ENCODE assay signal across 9 cellular contexts in genomic region chr15:85708402-85708932, GRCh38.
DNase-seq lines count a peak whose midpoint lies in the region; ATAC-seq, FAIRE-seq and TF ChIP-seq lines count a peak whose summit lies in the region.
"Had no signal": no experiment of that assay in that cellular context is flagged by ENCODE, and none has a peak within 500 bp of the region (broad histone marks: within the 10 kb centered on the region; RNA-seq: fewer than 3 reads in every experiment).

No MANE protein-coding gene starts in this region.

- no peaks in the 10 kb centered on the region for H3K27me3 Mint-ChIP-seq in activated CD4-positive, alpha-beta T cell treated with anti-CD3 and anti-CD28 coated beads, Interleukin-2, amount 10 ng/mL, durations not matched to agents 24 days and 14 days

- CTCF ChIA-PET in K562 (lab: Yijun Ruan, JAX; ENCODE audit: low intra/inter-chr PET ratio): no interaction called here

- intact Hi-C loops in activated CD4-positive, alpha-beta T cell treated with anti-CD3 and anti-CD28 coated beads, Interleukin-2, amount 10 ng/mL, durations not matched to agents 24 days and 14 days (cut with micrococcal nuclease): loop anchor here (5.0 kb wide), 2 partner anchors 221 to 376 kb away; no protein-coding TSS in a partner anchor
- intact Hi-C loops in K562 (cut with micrococcal nuclease): no loop called here

- H3K79me2 ChIP-seq in K562 (ENCODE audit: control insufficient read depth, insufficient read depth, low read length): no peaks in the 10 kb centered on the region

- no peak overlapping the region for H3K4me2 ChIP-seq in K562 (ENCODE audit: insufficient read depth, low read length)

- no peaks in the 10 kb centered on the region for H4K20me1 ChIP-seq in K562 (replicated peaks; ENCODE audit: control insufficient read depth, insufficient read depth, low read length)

- H3K9me3 ChIP-seq in K562 (replicated peaks; ENCODE audit: control insufficient read depth, insufficient read depth, low read depth, low read length) (no peaks in the 10 kb centered on the region), liver (ENCODE audit: control insufficient read depth in 4 of 4, low read length in 3 of 4) (no peaks in the 10 kb centered on the region), thymus (ENCODE audit: control insufficient read depth) (no peaks in the 10 kb centered on the region)

- H3K4me3 ChIP-seq in K562 (no peak overlapping the region), liver (ENCODE audit: low read depth in 1 of 3, low read length in 3 of 3) (peak overlapping the region in 1 of 3 donors; percentile 39), thymus (ENCODE audit: low read length) (no peak overlapping the region)

- TF ChIP-seq RAD21 in K562 (CRISPR knock-in tag; conservative IDR thresholded peaks at IDR 0.05 in 1 of 2, IDR thresholded peaks at IDR 0.05 in 1 of 2): no peak
- TF ChIP-seq RAD21 in liver (IDR thresholded peaks at IDR 0.05): no peak

- H3K36me3 ChIP-seq in K562 (ENCODE audit: control insufficient read depth, insufficient read depth, low read length) (no peaks in the 10 kb centered on the region), liver (ENCODE audit: control insufficient read depth in 4 of 4, insufficient read depth in 3 of 4, low read depth in 1 of 4, low read length in 3 of 4) (peaks cover 1 to 30% (median 19%) of the 10 kb centered on the region in 4 donors), thymus (ENCODE audit: control insufficient read depth, insufficient read depth) (peaks cover 12% of the 10 kb centered on the region)

- FAIRE-seq in K562 (lab: Jason Lieb, UNC): no peak

- no peak for TF ChIP-seq EP300 in K562 (IDR thresholded peaks at IDR 0.05; ENCODE audit: low read length)

- peak overlapping the region; percentile 49 for H3K4me3 Mint-ChIP-seq in activated CD4-positive, alpha-beta T cell treated with anti-CD3 and anti-CD28 coated beads, Interleukin-2, amount 10 ng/mL, durations not matched to agents 24 days and 14 days

- H3K4me1 ChIP-seq in K562 (replicated peaks in 1 of 2; ENCODE audit: control insufficient read depth in 2 of 2, insufficient read depth in 2 of 2, low read length in 2 of 2) (no peaks in the 10 kb centered on the region; a peak in 1 of 5 replicates), liver (ENCODE audit: control insufficient read depth in 4 of 4, insufficient read depth in 4 of 4, low read length in 3 of 4) (peaks cover 7 to 27% (median 21%) of the 10 kb centered on the region in 4 donors), thymus (ENCODE audit: control insufficient read depth, insufficient read depth, low read length) (peaks cover 14% of the 10 kb centered on the region)

- POLR2A ChIA-PET in K562 (lab: Yijun Ruan, JAX): interaction anchor here (0.6 kb wide), 1 partner anchor 30 kb away, joined by 3 read pairs; no protein-coding TSS in a partner anchor

- no peak overlapping the region for H3K27ac ChIP-seq in K562 (ENCODE audit: extremely low read depth, low read depth, low read length)
- H3K27ac ChIP-seq in liver (ENCODE audit: low read depth in 1 of 2, low read length in 2 of 2): peak overlapping the region; percentile 85 to 89
- peak overlapping the region; percentile 67 for H3K27ac ChIP-seq in thymus (ENCODE audit: low read depth)

- DNase-seq in activated CD4-positive, alpha-beta T cell treated with anti-CD3 and anti-CD28 coated beads, Interleukin-2, amount 10 ng/mL, durations not matched to agents 24 days and 14 days: no peak
- DNase-seq in activated CD4-positive, alpha-beta T cell treated with anti-CD3 and anti-CD28 coated beads, Interleukin-2, amount 50 U/mL, for 48 hours: no peak
- DNase-seq in K562 (ENCODE audit: extremely low read depth in 1 of 4, low spot score in 3 of 4) (no peak), NCI-H345 treated with DMSO at 0.1 percent for 48 hours (lab: John Stamatoyannopoulos, UW; ENCODE audit: unreplicated experiment) (no peak)
- DNase-seq: dorsolateral prefrontal cortex had no signal

- peaks cover 41% of the 10 kb centered on the region for H3K36me3 Mint-ChIP-seq in activated CD4-positive, alpha-beta T cell treated with anti-CD3 and anti-CD28 coated beads, Interleukin-2, amount 10 ng/mL, durations not matched to agents 24 days and 14 days (ENCODE audit: low read depth)

- H2AFZ ChIP-seq in K562 (ENCODE audit: low read depth, low read length): no peak overlapping the region

- ATAC-seq in K562 (no peak), HG02610 (IDR thresholded peaks at IDR 0.05; ENCODE audit: unreplicated experiment) (no peak), GM18519 (IDR thresholded peaks at IDR 0.05; ENCODE audit: low FRiP score, unreplicated experiment) (no peak)

- in situ Hi-C loops in K562 (cut with MboI): no loop called here

- no peaks in the 10 kb centered on the region for H3K9me1 ChIP-seq in K562 (ENCODE audit: control insufficient read depth, insufficient read depth, low read length)

- H3K27ac Mint-ChIP-seq in activated CD4-positive, alpha-beta T cell treated with anti-CD3 and anti-CD28 coated beads, Interleukin-2, amount 10 ng/mL, durations not matched to agents 24 days and 14 days: peak overlapping the region; percentile 99

- no TSS peak for BruUV-seq in K562 (replicated peaks; lab: Mats Ljungman, UMichigan)

- TF ChIP-seq CTCF in K562 (IDR thresholded peaks at IDR 0.05 in 2 of 3, conservative IDR thresholded peaks at IDR 0.05 in 1 of 3; ENCODE audit: insufficient read depth in 2 of 3, low read depth in 1 of 3, low read length in 3 of 3) (no peak), liver (IDR thresholded peaks at IDR 0.05; ENCODE audit: low read depth, low read length, missing input control) (no peak)

- no peak for TF ChIP-seq POLR2A in K562 (conservative IDR thresholded peaks at IDR 0.05)

- H3K9ac ChIP-seq in K562 (ENCODE audit: insufficient read depth in 1 of 2, low read depth in 2 of 2, low read length in 2 of 2): no peak overlapping the region
- H3K9ac ChIP-seq in liver (ENCODE audit: low read depth in 1 of 2, low read length in 2 of 2): no peak overlapping the region

- no peaks in the 10 kb centered on the region for H3K27me3 ChIP-seq in K562 (ENCODE audit: control insufficient read depth in 2 of 2, insufficient read depth in 2 of 2, low read length in 2 of 2)
- no peaks in the 10 kb centered on the region for H3K27me3 ChIP-seq in liver (ENCODE audit: control insufficient read depth in 4 of 4, insufficient read depth in 4 of 4, low read length in 3 of 4)
- no peaks in the 10 kb centered on the region for H3K27me3 ChIP-seq in thymus (ENCODE audit: control insufficient read depth, insufficient read depth)
- H3K27me3 ChIP-seq: dorsolateral prefrontal cortex had no signal

- no peaks in the 10 kb centered on the region for H3K9me3 Mint-ChIP-seq in activated CD4-positive, alpha-beta T cell treated with anti-CD3 and anti-CD28 coated beads, Interleukin-2, amount 10 ng/mL, durations not matched to agents 24 days and 14 days

- 3% methylated on average over 6 of the region's 6 CpGs for WGBS in K562 (ENCODE audit: insufficient coverage, low coverage, missing lambda C conversion rate)
- WGBS in liver: 42% methylated on average over 6 of the region's 6 CpGs
- WGBS in thymus: 94% methylated on average over 6 of the region's 6 CpGs

- H3K4me1 Mint-ChIP-seq in activated CD4-positive, alpha-beta T cell treated with anti-CD3 and anti-CD28 coated beads, Interleukin-2, amount 10 ng/mL, durations not matched to agents 24 days and 14 days: peaks cover 67% of the 10 kb centered on the region

TF ChIP-seq in K562, 482 proteins besides CTCF, POLR2A, EP300 and RAD21 (continues in another document):
- TF ChIP-seq GTF2A2 (tag; IDR thresholded peaks at IDR 0.05) (no peak), GATAD2B (IDR thresholded peaks at IDR 0.05; ENCODE audit: borderline replicate concordance) (no peak), MITF (IDR thresholded peaks at IDR 0.05) (no peak), TBP (optimal IDR thresholded peaks at IDR 0.05; ENCODE audit: low read depth, low read length) (no peak), ZNF311 (CRISPR knock-in tag; IDR thresholded peaks at IDR 0.05) (no peak), MEIS2 (IDR thresholded peaks at IDR 0.05; ENCODE audit: partially characterized antibody) (peak; percentile 59), NFXL1 (CRISPR knock-in tag; IDR thresholded peaks at IDR 0.05) (no peak), HDAC3 (IDR thresholded peaks at IDR 0.05; ENCODE audit: borderline replicate concordance, partially characterized antibody) (no peak)

TF ChIP-seq in liver, 16 proteins besides CTCF, POLR2A, EP300 and RAD21 (continues in another document):
- no peak for TF ChIP-seq YY1 (IDR thresholded peaks at IDR 0.05)
- TF ChIP-seq HNF4A (conservative IDR thresholded peaks at IDR 0.05): no peak
- TF ChIP-seq NR2F2 (IDR thresholded peaks at IDR 0.05): peak; percentile 34
- TF ChIP-seq TAF1 (conservative IDR thresholded peaks at IDR 0.05): no peak
- TF ChIP-seq ZBTB33 (IDR thresholded peaks at IDR 0.05): no peak
- TF ChIP-seq FOXA2 (IDR thresholded peaks at IDR 0.05): no peak
- TF ChIP-seq FOXA1 (IDR thresholded peaks at IDR 0.05): peak; percentile 4
- TF ChIP-seq JUND (IDR thresholded peaks at IDR 0.05): peak in 1 of 2 donors; percentile 51
